ENCODE assay signal across 1 cellular context in genomic region chr15:31266712-31267111, GRCh38.
TF ChIP-seq lines count a peak whose summit lies in the region.

No MANE protein-coding gene starts in this region.

TF ChIP-seq in GM23338, 12 proteins besides CTCF, POLR2A, EP300 and RAD21 (continued from another document):
- TF ChIP-seq, protein P1, sequence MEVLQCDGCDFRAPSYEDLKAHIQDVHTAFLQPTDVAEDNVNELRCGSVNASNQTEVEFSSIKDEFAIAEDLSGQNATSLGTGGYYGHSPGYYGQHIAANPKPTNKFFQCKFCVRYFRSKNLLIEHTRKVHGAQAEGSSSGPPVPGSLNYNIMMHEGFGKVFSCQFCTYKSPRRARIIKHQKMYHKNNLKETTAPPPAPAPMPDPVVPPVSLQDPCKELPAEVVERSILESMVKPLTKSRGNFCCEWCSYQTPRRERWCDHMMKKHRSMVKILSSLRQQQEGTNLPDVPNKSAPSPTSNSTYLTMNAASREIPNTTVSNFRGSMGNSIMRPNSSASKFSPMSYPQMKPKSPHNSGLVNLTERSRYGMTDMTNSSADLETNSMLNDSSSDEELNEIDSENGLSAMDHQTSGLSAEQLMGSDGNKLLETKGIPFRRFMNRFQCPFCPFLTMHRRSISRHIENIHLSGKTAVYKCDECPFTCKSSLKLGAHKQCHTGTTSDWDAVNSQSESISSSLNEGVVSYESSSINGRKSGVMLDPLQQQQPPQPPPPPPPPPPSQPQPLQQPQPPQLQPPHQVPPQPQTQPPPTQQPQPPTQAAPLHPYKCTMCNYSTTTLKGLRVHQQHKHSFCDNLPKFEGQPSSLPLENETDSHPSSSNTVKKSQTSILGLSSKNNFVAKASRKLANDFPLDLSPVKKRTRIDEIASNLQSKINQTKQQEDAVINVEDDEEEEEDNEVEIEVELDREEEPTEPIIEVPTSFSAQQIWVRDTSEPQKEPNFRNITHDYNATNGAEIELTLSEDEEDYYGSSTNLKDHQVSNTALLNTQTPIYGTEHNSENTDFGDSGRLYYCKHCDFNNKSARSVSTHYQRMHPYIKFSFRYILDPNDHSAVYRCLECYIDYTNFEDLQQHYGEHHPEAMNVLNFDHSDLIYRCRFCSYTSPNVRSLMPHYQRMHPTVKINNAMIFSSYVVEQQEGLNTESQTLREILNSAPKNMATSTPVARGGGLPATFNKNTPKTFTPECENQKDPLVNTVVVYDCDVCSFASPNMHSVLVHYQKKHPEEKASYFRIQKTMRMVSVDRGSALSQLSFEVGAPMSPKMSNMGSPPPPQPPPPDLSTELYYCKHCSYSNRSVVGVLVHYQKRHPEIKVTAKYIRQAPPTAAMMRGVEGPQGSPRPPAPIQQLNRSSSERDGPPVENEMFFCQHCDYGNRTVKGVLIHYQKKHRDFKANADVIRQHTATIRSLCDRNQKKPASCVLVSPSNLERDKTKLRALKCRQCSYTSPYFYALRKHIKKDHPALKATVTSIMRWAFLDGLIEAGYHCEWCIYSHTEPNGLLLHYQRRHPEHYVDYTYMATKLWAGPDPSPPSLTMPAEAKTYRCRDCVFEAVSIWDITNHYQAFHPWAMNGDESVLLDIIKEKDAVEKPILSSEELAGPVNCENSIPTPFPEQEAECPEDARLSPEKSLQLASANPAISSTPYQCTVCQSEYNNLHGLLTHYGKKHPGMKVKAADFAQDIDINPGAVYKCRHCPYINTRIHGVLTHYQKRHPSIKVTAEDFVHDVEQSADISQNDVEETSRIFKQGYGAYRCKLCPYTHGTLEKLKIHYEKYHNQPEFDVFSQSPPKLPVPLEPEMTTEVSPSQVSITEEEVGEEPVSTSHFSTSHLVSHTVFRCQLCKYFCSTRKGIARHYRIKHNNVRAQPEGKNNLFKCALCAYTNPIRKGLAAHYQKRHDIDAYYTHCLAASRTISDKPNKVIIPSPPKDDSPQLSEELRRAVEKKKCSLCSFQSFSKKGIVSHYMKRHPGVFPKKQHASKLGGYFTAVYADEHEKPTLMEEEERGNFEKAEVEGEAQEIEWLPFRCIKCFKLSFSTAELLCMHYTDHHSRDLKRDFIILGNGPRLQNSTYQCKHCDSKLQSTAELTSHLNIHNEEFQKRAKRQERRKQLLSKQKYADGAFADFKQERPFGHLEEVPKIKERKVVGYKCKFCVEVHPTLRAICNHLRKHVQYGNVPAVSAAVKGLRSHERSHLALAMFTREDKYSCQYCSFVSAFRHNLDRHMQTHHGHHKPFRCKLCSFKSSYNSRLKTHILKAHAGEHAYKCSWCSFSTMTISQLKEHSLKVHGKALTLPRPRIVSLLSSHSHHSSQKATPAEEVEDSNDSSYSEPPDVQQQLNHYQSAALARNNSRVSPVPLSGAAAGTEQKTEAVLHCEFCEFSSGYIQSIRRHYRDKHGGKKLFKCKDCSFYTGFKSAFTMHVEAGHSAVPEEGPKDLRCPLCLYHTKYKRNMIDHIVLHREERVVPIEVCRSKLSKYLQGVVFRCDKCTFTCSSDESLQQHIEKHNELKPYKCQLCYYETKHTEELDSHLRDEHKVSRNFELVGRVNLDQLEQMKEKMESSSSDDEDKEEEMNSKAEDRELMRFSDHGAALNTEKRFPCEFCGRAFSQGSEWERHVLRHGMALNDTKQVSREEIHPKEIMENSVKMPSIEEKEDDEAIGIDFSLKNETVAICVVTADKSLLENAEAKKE (CRISPR knock-in tag; IDR thresholded peaks at IDR 0.05): no peak
TF ChIP-seq in GM23338: peak in this region for 0.
